ENCODE assay signal across 6 cellular contexts in the genomic region with DNA sequence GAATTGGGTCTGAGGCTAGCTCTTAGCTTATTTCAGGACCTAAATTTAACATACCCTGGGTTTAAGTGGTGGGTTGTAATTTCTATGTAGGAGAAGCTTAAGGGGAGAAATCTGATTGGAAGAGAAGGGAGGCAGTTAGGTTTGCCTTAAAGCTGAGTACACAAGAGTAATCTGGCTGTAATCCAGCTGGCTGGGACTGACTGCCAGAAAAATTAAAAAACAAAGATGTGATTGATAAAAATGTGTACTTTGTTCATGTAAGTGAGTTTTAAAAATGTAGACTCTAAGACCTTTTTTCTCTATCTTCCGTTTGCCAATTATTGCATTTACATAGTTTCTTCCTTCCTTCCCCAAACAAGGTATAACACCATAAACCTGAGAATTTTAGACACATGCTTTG. TPM values are rescaled to one million over a fixed set of nuclear protein-coding genes. Genes with fewer than 3 reads are reported as not detected.
A peak's percentile ranks its signal among the peaks of the same experiment; 100 is the strongest.
DNase-seq lines count a peak whose midpoint lies in the region; ATAC-seq and TF ChIP-seq lines count a peak whose summit lies in the region.

No MANE protein-coding gene starts in this region.

- H3K27ac ChIP-seq in heart right ventricle (peak overlapping the region in 9 of 10 donors; percentile 9 to 73 (median 51)), right cardiac atrium (ENCODE audit: low read length) (no peak overlapping the region), esophagus squamous epithelium (peak overlapping the region in 3 of 4 donors; percentile 7 to 56 (median 46)), aorta (ENCODE audit: low read depth in 1 of 2, low read length in 2 of 2) (no peak overlapping the region)

- WGBS in heart right ventricle, 2 donors, result 43 to 48% methylated on average over 1 of the region's 1 CpG
- WGBS in right cardiac atrium, result 48% methylated on average over 1 of the region's 1 CpG
- 8 to 44% methylated on average over 1 of the region's 1 CpG for WGBS in esophagus squamous epithelium, 2 donors
- WGBS in aorta, 2 donors, result 4 to 8% methylated on average over 1 of the region's 1 CpG

- H3K4me1 ChIP-seq in heart right ventricle (peaks cover 7 to 39% (median 30%) of the 10 kb centered on the region in 9 donors), right cardiac atrium (ENCODE audit: control insufficient read depth, insufficient read depth, low read length) (peaks cover 12% of the 10 kb centered on the region), esophagus squamous epithelium (peaks cover 0 to 20% (median 7%) of the 10 kb centered on the region in 3 donors), aorta (ENCODE audit: control insufficient read depth in 1 of 2, insufficient read depth in 2 of 2, low read length in 2 of 2) (peaks cover 0 to 1% of the 10 kb centered on the region in 2 donors)

- no peaks in the 10 kb centered on the region for H3K27me3 ChIP-seq in heart right ventricle
- no peaks in the 10 kb centered on the region for H3K27me3 ChIP-seq in right cardiac atrium (ENCODE audit: control insufficient read depth, insufficient read depth)
- H3K27me3 ChIP-seq in esophagus squamous epithelium, result peaks cover 0 to 46% (median 0%) of the 10 kb centered on the region in 4 donors
- no peaks in the 10 kb centered on the region for H3K27me3 ChIP-seq in aorta (ENCODE audit: control insufficient read depth in 1 of 2, insufficient read depth in 2 of 2, low read length in 1 of 2)

- H3K4me3 ChIP-seq in heart right ventricle (no peak overlapping the region), right cardiac atrium (ENCODE audit: low read length) (no peak overlapping the region), esophagus squamous epithelium (no peak overlapping the region), aorta (ENCODE audit: low read length in 2 of 2) (no peak overlapping the region)

- H3K9me3 ChIP-seq in heart right ventricle, result no peaks in the 10 kb centered on the region
- no peaks in the 10 kb centered on the region for H3K9me3 ChIP-seq in right cardiac atrium (ENCODE audit: control insufficient read depth, low read length)
- no peaks in the 10 kb centered on the region for H3K9me3 ChIP-seq in esophagus squamous epithelium
- H3K9me3 ChIP-seq in aorta (ENCODE audit: control insufficient read depth, low read length), result no peaks in the 10 kb centered on the region

- H3K36me3 ChIP-seq in heart right ventricle, result no peaks in the 10 kb centered on the region
- no peaks in the 10 kb centered on the region for H3K36me3 ChIP-seq in esophagus squamous epithelium
- H3K36me3 ChIP-seq in aorta (ENCODE audit: control insufficient read depth in 1 of 2, insufficient read depth in 2 of 2, low read length in 1 of 2), result no peaks in the 10 kb centered on the region

- DNase-seq in heart right ventricle, result peak in 1 of 2 donors; percentile 34
- no peak for DNase-seq in right cardiac atrium
- no peak for DNase-seq in esophagus squamous epithelium (lab: John Stamatoyannopoulos, UW)
- DNase-seq in aorta, result no peak
- DNase-seq in GM03348 (ENCODE audit: low spot score), result no peak

- no peak for TF ChIP-seq POLR2A in esophagus squamous epithelium (IDR thresholded peaks at IDR 0.05)

- no peak for TF ChIP-seq CTCF in heart right ventricle (IDR thresholded peaks at IDR 0.05)
- no peak for TF ChIP-seq CTCF in esophagus squamous epithelium (IDR thresholded peaks at IDR 0.05)

- peak in 1 of 8 donors; percentile 18 for ATAC-seq in heart right ventricle
- ATAC-seq in right cardiac atrium, result no peak
- ATAC-seq in aorta (ENCODE audit: low FRiP score), result peak; percentile 44
- ATAC-seq in HG02763 (IDR thresholded peaks at IDR 0.05; ENCODE audit: unreplicated experiment), result no peak

- intact Hi-C loops in heart right ventricle (cut with DNase I), result no loop called here
- intact Hi-C loops in right cardiac atrium (cut with DNase I), result no loop called here
- intact Hi-C loops in esophagus squamous epithelium (cut with DNase I), result no loop called here
- intact Hi-C loops in aorta (cut with DNase I), result no loop called here

RNA-seq across cellular contexts. Expression of a gene that starts 17.4 kb away (rescaled TPM):
- total RNA-seq in heart right ventricle (under 1 TPM in 1 of 10 donors, not detected in 9; 0.60 TPM), right cardiac atrium (not detected), esophagus squamous epithelium (not detected), aorta (1 to 10 TPM; 2.0 TPM)
- polyA plus RNA-seq in heart right ventricle (under 1 TPM in 1 of 2 donors, not detected in 1; 0.19 TPM), right cardiac atrium (0.27 TPM), aorta (not detected)

RNA-seq across cellular contexts. Expression of a gene that starts 19.9 kb away (rescaled TPM):
- 10 to 100 TPM; 18.9 to 26.4 (median 20.8) TPM for total RNA-seq in heart right ventricle
- 10 to 100 TPM; 13.5 to 25.5 TPM for polyA plus RNA-seq in heart right ventricle
- total RNA-seq in right cardiac atrium, result 10 to 100 TPM; 21.3 to 29.9 (median 26.3) TPM
- polyA plus RNA-seq in right cardiac atrium, result 24.7 TPM
- 10 to 100 TPM in 1 of 4 donors, 1 to 10 TPM in 1, under 1 TPM in 2; 0.08 to 12.2 (median 1.8) TPM for total RNA-seq in esophagus squamous epithelium
- total RNA-seq in aorta, result 10 to 100 TPM; 39.7 to 45.6 TPM
- polyA plus RNA-seq in aorta, result 10 to 100 TPM; 13.3 to 85.0 TPM

RNA-seq across cellular contexts. Expression of a gene that starts 22.4 kb away (rescaled TPM):
- total RNA-seq in heart right ventricle (10 to 100 TPM; 31.1 to 39.4 (median 34.0) TPM), right cardiac atrium (10 to 100 TPM; 25.7 to 35.0 (median 30.4) TPM), esophagus squamous epithelium (10 to 100 TPM in 3 of 4 donors, 1 to 10 TPM in 1; 8.0 to 17.5 (median 11.6) TPM), aorta (10 to 100 TPM; 30.0 to 32.4 TPM)
- polyA plus RNA-seq in heart right ventricle (1 to 10 TPM; 8.2 to 9.3 TPM), right cardiac atrium (17.7 TPM), aorta (10 to 100 TPM; 11.0 to 13.0 TPM)

RNA-seq across cellular contexts. Expression of a gene that starts 22.5 kb away (rescaled TPM):
- total RNA-seq in heart right ventricle (100 to 1,000 TPM in 1 of 10 donors, 10 to 100 TPM in 9; 47.4 to 101 (median 74.7) TPM), right cardiac atrium (100 to 1,000 TPM in 2 of 4 donors, 10 to 100 TPM in 2; 93.7 to 117 (median 102) TPM), esophagus squamous epithelium (10 to 100 TPM; 14.1 to 61.8 (median 42.0) TPM), aorta (10 to 100 TPM; 83.8 to 83.9 TPM)
- polyA plus RNA-seq in heart right ventricle (100 to 1,000 TPM in 1 of 2 donors, 10 to 100 TPM in 1; 81.9 to 102 TPM), right cardiac atrium (70.3 TPM), aorta (100 to 1,000 TPM in 1 of 2 donors, 10 to 100 TPM in 1; 18.5 to 122 TPM)

RNA-seq across cellular contexts. Expression of a gene that starts 39.1 kb away (rescaled TPM):
- 10 to 100 TPM; 16.2 to 29.5 (median 20.2) TPM for total RNA-seq in heart right ventricle
- polyA plus RNA-seq in heart right ventricle, result 10 to 100 TPM; 24.4 to 39.1 TPM
- 10 to 100 TPM; 24.5 to 35.4 (median 25.7) TPM for total RNA-seq in right cardiac atrium
- polyA plus RNA-seq in right cardiac atrium, result 29.6 TPM
- total RNA-seq in esophagus squamous epithelium, result 10 to 100 TPM; 10.5 to 24.2 (median 19.2) TPM
- 10 to 100 TPM; 39.5 to 51.3 TPM for total RNA-seq in aorta
- 10 to 100 TPM; 46.2 to 62.0 TPM for polyA plus RNA-seq in aorta

Comparison
In these comparisons a context has a peak if more than half of its experiments do, and no peak if none do; other contexts are left out.
1. H3K27ac ChIP-seq: peak in heart right ventricle (9 of 10) and esophagus squamous epithelium (3 of 4); none in right cardiac atrium (single experiment) and aorta (0 of 2).